ENCODE assay signal across 10 cellular contexts in genomic region chr3:13021934-13022265, GRCh38. TPM values are rescaled to one million over a fixed set of nuclear protein-coding genes. Genes with fewer than 3 reads are reported as not detected.
DNase-seq lines count a peak whose midpoint lies in the region; ATAC-seq and TF ChIP-seq lines count a peak whose summit lies in the region.
"Had no signal": no experiment of that assay in that cellular context is flagged by ENCODE, and none has a peak within 500 bp of the region (broad histone marks: within the 10 kb centered on the region; RNA-seq: fewer than 3 reads in every experiment).

No MANE protein-coding gene starts in this region.

- H4K91ac ChIP-seq in IMR-90 (ENCODE audit: insufficient read depth, low read depth, low read length), result peak overlapping the region; percentile 7; the same call in 1 of the 2 replicates

- intact Hi-C loops in IMR-90 (cut with micrococcal nuclease) (no loop called here), head of caudate nucleus (cut with DNase I) (no loop called here)

- in situ Hi-C loops in ACHN (cut with HindIII; ENCODE audit: low pct_ligation_motif_present, low pct_unique_long_range_greater_than_20kb, low sequenced_read_pairs) (no loop called here), IMR-90 (cut with MboI; ENCODE audit: low sequenced_read_pairs) (no loop called here)

- no peak overlapping the region; the same call in 1 of the 2 replicates for H3K23ac ChIP-seq in IMR-90 (ENCODE audit: low read depth, low read length)

- peak overlapping the region; percentile 59 for H2AK9ac ChIP-seq in IMR-90 (replicated peaks; ENCODE audit: low read depth, low read length, poor library complexity)

- H3K36me3 ChIP-seq in IMR-90 (ENCODE audit: control insufficient read depth, insufficient read depth, low read length) (no peaks in the 10 kb centered on the region), osteoblast (ENCODE audit: insufficient read depth, low read length) (no peaks in the 10 kb centered on the region)

- peak overlapping the region; percentile 4; the same call in 1 of the 2 replicates for H3K4ac ChIP-seq in IMR-90 (ENCODE audit: low read depth, low read length)

- no peaks in the 10 kb centered on the region for H3K27me3 ChIP-seq in IMR-90 (ENCODE audit: control insufficient read depth, insufficient read depth, low read length)
- H3K27me3 ChIP-seq in osteoblast (ENCODE audit: insufficient read depth, low read length), result no peaks in the 10 kb centered on the region

- H3K56ac ChIP-seq in IMR-90 (ENCODE audit: extremely low read depth, insufficient read depth, low read length), result no peak overlapping the region

- dilution Hi-C loops in IMR-90 (cut with HindIII; ENCODE audit: low sequenced_read_pairs, unreplicated experiment), result no loop called here

- H3K18ac ChIP-seq in IMR-90 (ENCODE audit: low read depth, low read length), result peak overlapping the region; percentile 14; the same call in 1 of the 2 replicates

- peak overlapping the region; percentile 66; the same call in 1 of the 2 replicates for H3K14ac ChIP-seq in IMR-90 (replicated peaks; ENCODE audit: low read depth, low read length)

- H3K27ac ChIP-seq in IMR-90 (ENCODE audit: insufficient read depth, low read length) (0 out of 2 replicates have a peak overlapping the region, but pooled peaks have one; percentile 8), coronary artery (peak overlapping the region; percentile 71 to 79), osteoblast (ENCODE audit: low read depth, low read length) (no peak overlapping the region), RWPE1 (no peak overlapping the region)
- H3K27ac ChIP-seq: C4-2B had no signal

- DNase-seq in ACHN (peak; percentile 4), IMR-90 (no peak), coronary artery (ENCODE audit: low spot score) (no peak), osteoblast (ENCODE audit: insufficient read length, low spot score, missing footprints) (no peak), head of caudate nucleus (no peak), RWPE1 (ENCODE audit: low spot score) (no peak), GF-D8 (lab: John Stamatoyannopoulos, UW) (no peak)
- DNase-seq in stimulated activated CD4-positive, alpha-beta T cell treated with anti-CD3 and anti-CD28 coated beads, Interleukin-4, amount 100 ng/mL, for 24 hours, result no peak
- DNase-seq: effector CD8-positive, alpha-beta T cell had no signal

- no TSS peak for BruUV-seq in IMR-90 (replicated peaks; lab: Mats Ljungman, UMichigan)

- no peak overlapping the region for H2BK20ac ChIP-seq in IMR-90 (ENCODE audit: low read depth, low read length)

- H3K4me2 ChIP-seq in IMR-90 (ENCODE audit: low read depth, low read length) (peak overlapping the region; percentile 32), osteoblast (ENCODE audit: insufficient read depth, low read length) (peak overlapping the region; percentile 82)

- H2AFZ ChIP-seq in IMR-90 (replicated peaks; ENCODE audit: low read length, poor library complexity) (peak overlapping the region; percentile 89), osteoblast (ENCODE audit: low read length) (peak overlapping the region; percentile 13)

- no peak for ATAC-seq in IMR-90 (ENCODE audit: low read depth)

- H2AK5ac ChIP-seq in IMR-90 (ENCODE audit: low read depth, low read length), result peak overlapping the region; percentile 76; the same call in 1 of the 2 replicates

- H3K9me3 ChIP-seq in IMR-90 (ENCODE audit: control insufficient read depth, insufficient read depth, low read length) (no peaks in the 10 kb centered on the region), osteoblast (ENCODE audit: low read depth, low read length) (no peaks in the 10 kb centered on the region)

- 88% methylated on average over 4 of the region's 10 CpGs; no CpG with 5 or more reads in 1 of the 2 experiments for WGBS in IMR-90 (ENCODE audit: extremely low coverage in 2 of 2, insufficient read length in 1 of 2), 2 experiments

- no peak overlapping the region; the same call in 1 of the 2 replicates for H4K5ac ChIP-seq in IMR-90 (ENCODE audit: low read depth, low read length)

- H2BK5ac ChIP-seq in IMR-90 (ENCODE audit: low read depth, low read length, poor library complexity, severe bottlenecking), result no peak overlapping the region

- peaks cover 32% of the 10 kb centered on the region for H3K4me1 ChIP-seq in IMR-90 (ENCODE audit: control insufficient read depth, insufficient read depth, low read length)
- H3K4me1 ChIP-seq in osteoblast (ENCODE audit: insufficient read depth, low read length), result peaks cover 80% of the 10 kb centered on the region

- TF ChIP-seq CTCF in IMR-90 (conservative IDR thresholded peaks at IDR 0.05; ENCODE audit: low read depth, low read length), result no peak
- TF ChIP-seq CTCF in coronary artery (IDR thresholded peaks at IDR 0.05), result no peak
- no peak for TF ChIP-seq CTCF in osteoblast (IDR thresholded peaks at IDR 0.05; ENCODE audit: extremely low read depth, low read depth, low read length)
- TF ChIP-seq CTCF in RWPE1 (conservative IDR thresholded peaks at IDR 0.05; ENCODE audit: low read depth), result no peak

- POLR2A ChIA-PET in IMR-90 (lab: Charles Lee; ENCODE audit: unreplicated experiment) (no interaction called here), RWPE1 (lab: Yijun Ruan, JAX; ENCODE audit: low non-redundant PET) (no interaction called here)

- TF ChIP-seq POLR2A in IMR-90 (IDR thresholded peaks at IDR 0.05; ENCODE audit: low read depth, low read length), result no peak

- CTCF ChIA-PET in IMR-90 (lab: Yijun Ruan, JAX) (no interaction called here), RWPE1 (lab: Yijun Ruan, JAX) (no interaction called here)

- no peak overlapping the region for H4K8ac ChIP-seq in IMR-90 (ENCODE audit: low read depth in 2 of 2, low read length in 2 of 2)

- H3K79me2 ChIP-seq in osteoblast (ENCODE audit: insufficient read depth, low read length), result no peaks in the 10 kb centered on the region

- H3K79me1 ChIP-seq in IMR-90 (ENCODE audit: low read depth in 1 of 2, low read length in 2 of 2), result no peaks in the 10 kb centered on the region

- H4K20me1 ChIP-seq in IMR-90 (ENCODE audit: insufficient read depth, low read length), result 0 out of 2 replicates have a peak, but pooled peaks cover 3% of the 10 kb centered on the region
- H4K20me1 ChIP-seq in osteoblast (ENCODE audit: insufficient read depth, low read length), result no peaks in the 10 kb centered on the region

- peaks cover 10% of the 10 kb centered on the region; the same call in 1 of the 2 replicates for H3K9me1 ChIP-seq in IMR-90 (ENCODE audit: insufficient read depth, low read length)

- H3K4me3 ChIP-seq in IMR-90 (ENCODE audit: insufficient read depth, low read depth, low read length) (no peak overlapping the region), coronary artery (peak overlapping the region; percentile 37), osteoblast (ENCODE audit: insufficient read depth, low read length) (peak overlapping the region; percentile 63)

- H2BK15ac ChIP-seq in IMR-90 (ENCODE audit: low read depth, low read length), result no peak overlapping the region

- peak overlapping the region; percentile 5; the same call in 1 of the 2 replicates for H3K9ac ChIP-seq in IMR-90 (ENCODE audit: low read depth, low read length)

- no peak overlapping the region for H2BK120ac ChIP-seq in IMR-90 (ENCODE audit: low read depth, low read length)

- TF ChIP-seq RAD21 in IMR-90 (IDR thresholded peaks at IDR 0.05; ENCODE audit: low read length), result no peak

TF ChIP-seq in IMR-90, 13 proteins besides CTCF, POLR2A, EP300 and RAD21:
- TF ChIP-seq USF2 (IDR thresholded peaks at IDR 0.05; ENCODE audit: low read depth, low read length) (no peak), BHLHE40 (IDR thresholded peaks at IDR 0.05; ENCODE audit: low read depth, low read length) (no peak), MXI1 (IDR thresholded peaks at IDR 0.05; ENCODE audit: borderline replicate concordance, low read depth, low read length) (no peak)
TF ChIP-seq in IMR-90: peak in this region for 0.

RNA-seq across cellular contexts. Expression of gene IQSEC1, which starts 51.3 kb away (rescaled TPM):
- 5.9 and 6.4 TPM in 2 replicates for total RNA-seq in IMR-90 (2012; rRNA removed)
- 11.6 and 11.9 TPM in 2 replicates for polyA plus RNA-seq in IMR-90 (2012; rRNA removed)
- polyA plus RNA-seq in IMR-90 (2012; cell fraction: cytosol; rRNA removed), result 7.4 and 10.4 TPM in 2 replicates
- 32.9 and 36.9 TPM in 2 replicates for polyA plus RNA-seq in IMR-90 (2012; cell fraction: nucleus; rRNA removed; ENCODE audit: low replicate concordance)
- total RNA-seq in osteoblast, result 22.1 and 28.3 TPM in 2 replicates

Comparison
In these comparisons a context has a peak if more than half of its experiments do, and no peak if none do; other contexts are left out.
1. H3K27ac ChIP-seq: peak in IMR-90 (single experiment) and coronary artery (2 of 2); none in osteoblast (single experiment) and RWPE1 (single experiment).